Comparison of ENCODE assay signal across 11 cellular contexts in genomic region chr9:77883846-77884771, GRCh38.
A peak's percentile ranks its signal among the peaks of the same experiment; 100 is the strongest.
DNase-seq lines count a peak whose midpoint lies in the region; ATAC-seq, FAIRE-seq and TF ChIP-seq lines count a peak whose summit lies in the region.
"Had no signal": no experiment of that assay in that cellular context is flagged by ENCODE, and none has a peak within 500 bp of the region (broad histone marks: within the 10 kb centered on the region; RNA-seq: fewer than 3 reads in every experiment).

No MANE protein-coding gene starts in this region.

- H3K4me1 ChIP-seq in mesodermal cell (ENCODE audit: control insufficient read depth, insufficient read depth, low read length, poor library complexity, severe bottlenecking), result peaks cover 23% of the 10 kb centered on the region

- ATAC-seq in HG03469 (IDR thresholded peaks at IDR 0.05; ENCODE audit: unreplicated experiment), result no peak

- no peak for FAIRE-seq in bronchial epithelial cell (lab: Jason Lieb, UNC)

- TF ChIP-seq CTCF in AG10803 (conservative IDR thresholded peaks at IDR 0.05; ENCODE audit: low read length) (no peak), bronchial epithelial cell (IDR thresholded peaks at IDR 0.05; ENCODE audit: insufficient read depth, low read length, severe bottlenecking) (no peak)

- H3K9me3 ChIP-seq in mesodermal cell (ENCODE audit: control insufficient read depth, low read length), result no peaks in the 10 kb centered on the region

- H3K4me3 ChIP-seq in AG10803 (ENCODE audit: low read length) (no peak overlapping the region), bronchial epithelial cell (ENCODE audit: low read depth, low read length) (no peak overlapping the region), mesodermal cell (ENCODE audit: extremely low read depth, insufficient read depth, low read length, poor library complexity, severe bottlenecking) (no peak overlapping the region)

- 38 to 60% methylated on average over 2 to 5 of the region's 5 CpGs for WGBS in mesodermal cell (ENCODE audit: insufficient coverage in 2 of 2), 2 experiments

- H3K36me3 ChIP-seq in bronchial epithelial cell (ENCODE audit: control insufficient read depth, insufficient read depth, low read length), result no peaks in the 10 kb centered on the region
- no peaks in the 10 kb centered on the region for H3K36me3 ChIP-seq in mesodermal cell (ENCODE audit: control insufficient read depth, insufficient read depth, low read length)

- peak overlapping the region; percentile 64 for H3K27ac ChIP-seq in mesodermal cell (ENCODE audit: low read depth, low read length, severe bottlenecking)
- no peak overlapping the region for H3K27ac ChIP-seq in substantia nigra (ENCODE audit: low read depth, low read length, poor library complexity, severe bottlenecking)

- no peaks in the 10 kb centered on the region for H3K27me3 ChIP-seq in bronchial epithelial cell (ENCODE audit: control insufficient read depth, insufficient read depth, low read length)

- DNase-seq in AG10803 (ENCODE audit: low read depth) (peak; percentile 39), NCI-H82 treated with DMSO at 0.1 percent for 48 hours (lab: John Stamatoyannopoulos, UW; ENCODE audit: unreplicated experiment) (peak; percentile 18), bronchial epithelial cell (ENCODE audit: low read depth) (peak; percentile 89), Kasumi-1 (lab: John Stamatoyannopoulos, UW) (no peak), substantia nigra (lab: John Stamatoyannopoulos, UW) (no peak), NCI-H1694 (lab: John Stamatoyannopoulos, UW) (no peak)
- DNase-seq: activated gamma-delta T cell treated with Interleukin-2 at 50 U/mL for 16 hours; CD4-positive, alpha-beta memory T cell; NCI-H524 treated with DMSO at 0.1 percent for 48 hours had no signal

Comparison
In these comparisons a context has a peak if more than half of its experiments do, and no peak if none do; other contexts are left out.
1. DNase-seq: peak in AG10803 (single experiment), NCI-H82 treated with DMSO at 0.1 percent for 48 hours (single experiment) and bronchial epithelial cell (single experiment); none in Kasumi-1 (0 of 2), substantia nigra (0 of 49) and NCI-H1694 (single experiment).